In the genomic region with DNA sequence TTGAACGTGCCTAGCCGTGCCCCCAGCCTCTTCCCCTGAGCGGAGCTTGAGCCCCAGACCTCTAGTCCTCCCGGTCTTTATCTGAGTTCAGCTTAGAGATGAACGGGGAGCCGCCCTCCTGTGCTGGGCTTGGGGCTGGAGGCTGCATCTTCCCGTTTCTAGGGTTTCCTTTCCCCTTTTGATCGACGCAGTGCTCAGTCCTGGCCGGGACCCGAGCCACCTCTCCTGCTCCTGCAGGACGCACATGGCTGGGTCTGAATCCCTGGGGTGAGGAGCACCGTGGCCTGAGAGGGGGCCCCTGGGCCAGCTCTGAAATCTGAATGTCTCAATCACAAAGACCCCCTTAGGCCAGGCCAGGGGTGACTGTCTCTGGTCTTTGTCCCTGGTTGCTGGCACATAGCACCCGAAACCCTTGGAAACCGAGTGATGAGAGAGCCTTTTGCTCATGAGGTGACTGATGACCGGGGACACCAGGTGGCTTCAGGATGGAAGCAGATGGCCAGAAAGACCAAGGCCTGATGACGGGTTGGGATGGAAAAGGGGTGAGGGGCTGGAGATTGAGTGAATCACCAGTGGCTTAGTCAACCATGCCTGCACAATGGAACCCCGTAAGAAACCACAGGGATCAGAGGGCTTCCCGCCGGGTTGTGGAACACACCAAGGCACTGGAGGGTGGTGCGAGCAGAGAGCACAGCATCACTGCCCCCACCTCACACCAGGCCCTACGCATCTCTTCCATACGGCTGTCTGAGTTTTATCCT, we compare ENCODE assay signal across 8 cellular contexts. TPM values are rescaled to one million over a fixed set of nuclear protein-coding genes. Genes with fewer than 3 reads are reported as not detected.
DNase-seq lines count a peak whose midpoint lies in the region; ATAC-seq and TF ChIP-seq lines count a peak whose summit lies in the region.

No MANE protein-coding gene starts in this region.

- H3K27me3 Mint-ChIP-seq in CD14-positive monocyte (ENCODE audit: low read depth in 3 of 3) (peaks cover 0 to 2% (median 0%) of the 10 kb centered on the region in 3 donors), glutamatergic neuron (ENCODE audit: unreplicated experiment) (peaks cover 22% of the 10 kb centered on the region)
- peaks cover 31% of the 10 kb centered on the region for H3K27me3 Mint-ChIP-seq in activated naive CD4-positive, alpha-beta T cell treated with anti-CD3 and anti-CD28 coated beads, Interleukin-2, amount 10 ng/mL, durations not matched to agents 7 days and 5 days

- H3K27me3 ChIP-seq in ovary = no peaks in the 10 kb centered on the region

- WGBS in ovary, 3 donors = 37 to 40% (median 39%) methylated on average over 21 to 23 of the region's 23 CpGs

- H3K27ac Mint-ChIP-seq in CD14-positive monocyte (peak overlapping the region; percentile 91 to 96 (median 95)), glutamatergic neuron (ENCODE audit: unreplicated experiment) (peak overlapping the region; percentile 100)
- peak overlapping the region; percentile 84 for H3K27ac Mint-ChIP-seq in activated naive CD4-positive, alpha-beta T cell treated with anti-CD3 and anti-CD28 coated beads, Interleukin-2, amount 10 ng/mL, durations not matched to agents 7 days and 5 days

- no peak for TF ChIP-seq POLR2A in ovary (IDR thresholded peaks at IDR 0.05)

- H3K36me3 Mint-ChIP-seq in CD14-positive monocyte (peaks cover 11 to 34% of the 10 kb centered on the region in 2 donors), glutamatergic neuron (ENCODE audit: unreplicated experiment) (no peaks in the 10 kb centered on the region)
- H3K36me3 Mint-ChIP-seq in activated naive CD4-positive, alpha-beta T cell treated with anti-CD3 and anti-CD28 coated beads, Interleukin-2, amount 10 ng/mL, durations not matched to agents 7 days and 5 days = no peaks in the 10 kb centered on the region

- H3K4me1 Mint-ChIP-seq in CD14-positive monocyte = peaks cover 34% of the 10 kb centered on the region
- H3K4me1 Mint-ChIP-seq in activated naive CD4-positive, alpha-beta T cell treated with anti-CD3 and anti-CD28 coated beads, Interleukin-2, amount 10 ng/mL, durations not matched to agents 7 days and 5 days = peaks cover 27% of the 10 kb centered on the region
- H3K4me1 Mint-ChIP-seq in glutamatergic neuron (ENCODE audit: low read depth, unreplicated experiment) = peaks cover 32% of the 10 kb centered on the region

- TF ChIP-seq CTCF in CD14-positive monocyte (IDR thresholded peaks at IDR 0.05) (no peak), glutamatergic neuron (IDR thresholded peaks at IDR 0.05; ENCODE audit: partially characterized antibody, unreplicated experiment) (no peak), ovary (IDR thresholded peaks at IDR 0.05) (no peak)

- ATAC-seq in GM21529 (IDR thresholded peaks at IDR 0.05; ENCODE audit: unreplicated experiment) (peak; percentile 13), GM21717 (IDR thresholded peaks at IDR 0.05; ENCODE audit: unreplicated experiment) (no peak)

- no peak for DNase-seq in CD14-positive monocyte (ENCODE audit: low spot score)
- DNase-seq in NCI-H146 treated with DMSO at 0.1 percent for 48 hours (lab: John Stamatoyannopoulos, UW; ENCODE audit: unreplicated experiment) = peak; percentile 40
- no peak for DNase-seq in activated naive CD4-positive, alpha-beta T cell treated with anti-CD3 and anti-CD28 coated beads, Interleukin-2, amount 10 ng/mL, durations not matched to agents 7 days and 5 days
- DNase-seq in glutamatergic neuron = peak; percentile 69
- peak in 1 of 5 donors; percentile 16 for DNase-seq in ovary
- no peak for DNase-seq in NK-92 (lab: John Stamatoyannopoulos, UW; ENCODE audit: unreplicated experiment)

- H3K4me1 ChIP-seq in ovary (ENCODE audit: insufficient read depth) = peaks cover 5% of the 10 kb centered on the region

- no peak for TF ChIP-seq EP300 in ovary (IDR thresholded peaks at IDR 0.05)

- peak overlapping the region; percentile 90 for H3K4me3 ChIP-seq in ovary

- intact Hi-C loops in CD14-positive monocyte (cut with micrococcal nuclease) (loop anchor here (2.0 to 5.0 kb wide), 2 partner anchors 45 to 160 kb away; a partner anchor contains a TSS), ovary (cut with DNase I) (loop anchor here in 1 of 4 donors (5.0 kb wide), 1 partner anchor 45 kb away; a partner anchor contains a TSS)

- H3K4me3 Mint-ChIP-seq in CD14-positive monocyte = peak overlapping the region; percentile 93 to 96
- H3K4me3 Mint-ChIP-seq in activated naive CD4-positive, alpha-beta T cell treated with anti-CD3 and anti-CD28 coated beads, Interleukin-2, amount 10 ng/mL, durations not matched to agents 7 days and 5 days = peak overlapping the region; percentile 91
- H3K4me3 Mint-ChIP-seq in glutamatergic neuron (ENCODE audit: unreplicated experiment) = peak overlapping the region; percentile 100

- H3K9me3 Mint-ChIP-seq in CD14-positive monocyte (no peaks in the 10 kb centered on the region), glutamatergic neuron (ENCODE audit: unreplicated experiment) (peaks cover 29% of the 10 kb centered on the region)
- H3K9me3 Mint-ChIP-seq in activated naive CD4-positive, alpha-beta T cell treated with anti-CD3 and anti-CD28 coated beads, Interleukin-2, amount 10 ng/mL, durations not matched to agents 7 days and 5 days = no peaks in the 10 kb centered on the region

- H3K27ac ChIP-seq in ovary = peak overlapping the region; percentile 58 to 87

- no peaks in the 10 kb centered on the region for H3K36me3 ChIP-seq in ovary

- CTCF ChIA-PET in activated naive CD4-positive, alpha-beta T cell treated with anti-CD3 and anti-CD28 coated beads, Interleukin-2, amount 10 ng/mL, durations not matched to agents 7 days and 5 days (lab: Charles Lee) = interaction anchor here (0.6 to 2.3 kb wide), 21 partner anchors 10 to 326 kb away, joined by 3 to 8 read pairs (median 4); a partner anchor contains a TSS

- no peaks in the 10 kb centered on the region for H3K9me3 ChIP-seq in ovary

RNA-seq across cellular contexts. Expression of a gene that starts 0.7 kb away (rescaled TPM):
- polyA plus RNA-seq in CD14-positive monocyte = 100 to 1,000 TPM; 120 to 140 TPM
- total RNA-seq in glutamatergic neuron (ENCODE audit: unreplicated experiment) = 384 TPM
- total RNA-seq in ovary = 10 to 100 TPM; 17.2 to 77.3 (median 25.6) TPM
- 10 to 100 TPM in 1 of 2 donors, 1 to 10 TPM in 1; 2.4 to 25.7 TPM for polyA plus RNA-seq in ovary

RNA-seq across cellular contexts. Expression of a gene that starts 44.8 kb away (rescaled TPM):
- polyA plus RNA-seq in CD14-positive monocyte (100 to 1,000 TPM; 101 to 106 TPM), ovary (10 to 100 TPM; 71.2 to 87.8 TPM)
- total RNA-seq in glutamatergic neuron (ENCODE audit: unreplicated experiment) (110 TPM), ovary (100 to 1,000 TPM in 2 of 7 donors, 10 to 100 TPM in 5; 81.6 to 114 (median 93.6) TPM)

Comparison
In these comparisons a context has a peak if more than half of its experiments do, and no peak if none do; other contexts are left out.
1. DNase-seq: peak in NCI-H146 treated with DMSO at 0.1 percent for 48 hours (single experiment) and glutamatergic neuron (single experiment); none in CD14-positive monocyte (single experiment), activated naive CD4-positive, alpha-beta T cell treated with anti-CD3 and anti-CD28 coated beads, Interleukin-2, amount 10 ng/mL, durations not matched to agents 7 days and 5 days (single experiment) and NK-92 (single experiment).
2. Peak in every context shown above with its lines, with median percentiles within 50 percentile points of each other: H3K27ac Mint-ChIP-seq and H3K4me3 Mint-ChIP-seq.